Comparison of ENCODE assay signal across 8 cellular contexts in the genomic region with DNA sequence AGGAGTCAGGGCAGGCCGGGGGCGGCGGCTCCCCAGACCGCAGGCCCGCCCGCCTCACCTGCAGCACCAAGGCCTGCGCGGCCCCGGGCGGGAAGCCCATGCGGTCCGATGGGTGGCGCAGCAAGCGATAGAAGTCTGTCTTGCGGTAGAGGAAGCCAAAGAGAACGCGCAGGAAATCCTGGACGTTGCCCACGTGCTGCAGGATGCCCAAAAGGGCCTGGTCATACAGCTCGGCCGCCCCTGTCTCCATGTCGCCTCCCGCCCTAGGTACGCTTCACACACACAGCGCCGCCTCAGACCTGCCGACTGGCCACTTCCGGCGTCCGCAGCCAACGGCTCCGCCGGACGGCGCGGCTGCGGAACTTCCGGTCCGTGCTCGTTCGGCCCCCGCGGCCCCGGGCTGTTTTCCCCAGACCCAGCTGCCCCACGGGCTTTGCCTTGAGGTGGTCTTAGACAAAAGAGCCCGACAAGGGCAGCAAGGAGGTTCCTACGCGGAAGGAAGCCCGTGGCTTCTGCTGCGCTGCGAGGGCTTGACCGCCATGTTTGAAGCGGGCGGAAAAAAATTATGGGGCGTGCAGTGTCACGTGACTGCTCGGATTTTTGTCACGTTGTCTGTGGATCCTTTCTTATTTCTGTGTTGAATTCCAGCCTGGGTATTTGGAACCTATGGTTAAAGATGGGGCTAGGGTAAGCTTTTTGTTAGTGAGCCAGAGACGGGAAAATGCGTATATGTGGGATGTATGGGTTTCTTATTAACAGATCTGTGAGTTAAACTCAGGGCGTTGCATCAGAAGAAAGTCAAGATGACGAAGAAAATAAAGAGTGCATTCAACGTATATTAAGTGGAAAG. TPM values are rescaled to one million over a fixed set of nuclear protein-coding genes. Genes with fewer than 3 reads are reported as not detected.
DNase-seq lines count a peak whose midpoint lies in the region; ATAC-seq, FAIRE-seq and TF ChIP-seq lines count a peak whose summit lies in the region.

A gene (minus strand): TSS at position 308 of the 850 bp plus-strand sequence. CDS start 58 bp downstream, at position 250.

- H3K9me3 ChIP-seq in keratinocyte (ENCODE audit: control insufficient read depth, low read depth, low read length) = no peaks in the 10 kb centered on the region

- in situ Hi-C loops in GM18951 (cut with MboI; ENCODE audit: low sequenced_read_pairs, unreplicated experiment) = loop anchor here (25.0 kb wide), 1 partner anchor 253 kb away; no protein-coding TSS in a partner anchor

- peaks cover 46% of the 10 kb centered on the region for H3K79me2 ChIP-seq in keratinocyte (ENCODE audit: control insufficient read depth, insufficient read depth, low read length)

- H3K4me3 ChIP-seq in AG09309 (ENCODE audit: control insufficient read depth, low read depth, low read length) = peak within 1 kb of the TSS; percentile 84
- peak within 1 kb of the TSS; percentile 74 to 87 (median 85) for H3K4me3 ChIP-seq in keratinocyte (ENCODE audit: control insufficient read depth in 2 of 3, extremely low read depth in 1 of 3, insufficient read depth in 2 of 3, low read depth in 1 of 3, low read length in 3 of 3)

- peaks cover 0 to 5% of the 10 kb centered on the region in 2 experiments for H3K36me3 ChIP-seq in keratinocyte (ENCODE audit: control insufficient read depth in 2 of 2, extremely low read depth in 1 of 2, insufficient read depth in 2 of 2, low read length in 2 of 2)

- peak within 1 kb of the TSS; percentile 90 for H3K4me2 ChIP-seq in keratinocyte (ENCODE audit: control insufficient read depth, extremely low read depth, insufficient read depth, low read depth, low read length)

- FAIRE-seq in keratinocyte (lab: Jason Lieb, UNC) = no peak

- peak; percentile 80 for TF ChIP-seq POLR2A in GM18951 (IDR thresholded peaks at IDR 0.05; ENCODE audit: extremely low read depth, insufficient read depth, insufficient read length)

- peak within 1 kb of the TSS; percentile 94 for H2AFZ ChIP-seq in keratinocyte (ENCODE audit: control insufficient read depth, low read length)

- H3K9ac ChIP-seq in keratinocyte (ENCODE audit: control insufficient read depth, extremely low read depth, insufficient read depth, low read length) = peak within 1 kb of the TSS; percentile 96

- H3K27ac Mint-ChIP-seq in central memory CD8-positive, alpha-beta T cell (ENCODE audit: low read depth) = peak within 1 kb of the TSS; percentile 78

- no peaks in the 10 kb centered on the region for H4K20me1 ChIP-seq in keratinocyte (ENCODE audit: control insufficient read depth, extremely low read depth, insufficient read depth, low read length)

- H3K4me1 Mint-ChIP-seq in central memory CD8-positive, alpha-beta T cell = peaks cover 45% of the 10 kb centered on the region

- ATAC-seq in HG03196 (IDR thresholded peaks at IDR 0.05; ENCODE audit: unreplicated experiment) = peak; percentile 87
- peak; percentile 81 for ATAC-seq in central memory CD8-positive, alpha-beta T cell (replicated peaks; ENCODE audit: extremely low read depth, poor library complexity, severe bottlenecking)

- peaks cover 17% of the 10 kb centered on the region for H3K36me3 Mint-ChIP-seq in central memory CD8-positive, alpha-beta T cell (ENCODE audit: insufficient read depth)

- no peaks in the 10 kb centered on the region for H3K9me3 Mint-ChIP-seq in central memory CD8-positive, alpha-beta T cell

- DNase-seq in AG09309 (ENCODE audit: low read depth) (no peak), NCI-H226 (peak; percentile 91), keratinocyte (ENCODE audit: low read depth, low spot score) (peak; percentile 45)
- peak; percentile 71 for DNase-seq in activated CD4-positive, CD25-positive, alpha-beta regulatory T cell treated with anti-CD3 and anti-CD28 coated beads, Interleukin-2, amount 50 U/mL, for 16 hours (ENCODE audit: low read depth, low spot score)
- peak; percentile 73 to 75 for DNase-seq in central memory CD8-positive, alpha-beta T cell (ENCODE audit: low spot score in 2 of 2)
- peak; percentile 86 for DNase-seq in stimulated activated CD4-positive, alpha-beta T cell treated with anti-CD3 and anti-CD28 coated beads, Interleukin-15, amount 100 ng/mL, for 24 hours

- H3K4me3 Mint-ChIP-seq in central memory CD8-positive, alpha-beta T cell = peak within 1 kb of the TSS; percentile 79

- H3K27ac ChIP-seq in keratinocyte (ENCODE audit: control insufficient read depth, insufficient read depth, low read length) = peak within 1 kb of the TSS; percentile 95

- no peaks in the 10 kb centered on the region for H3K27me3 ChIP-seq in keratinocyte (ENCODE audit: control insufficient read depth, extremely low read depth, insufficient read depth, low read length)

- peaks cover 13% of the 10 kb centered on the region for H3K27me3 Mint-ChIP-seq in central memory CD8-positive, alpha-beta T cell

- dilution Hi-C loops in keratinocyte (cut with MboI; ENCODE audit: extremely low pct_ligation_motif_present, low sequenced_read_pairs) = no loop called here

- H3K9me1 ChIP-seq in keratinocyte (ENCODE audit: control insufficient read depth, extremely low read depth, insufficient read depth, low read length) = no peaks in the 10 kb centered on the region

- TF ChIP-seq CTCF in AG09309 (IDR thresholded peaks at IDR 0.05; ENCODE audit: control insufficient read depth, insufficient read depth, low read depth, low read length, missing control alignments) = peak; percentile 15
- peak in 1 of 3 experiments; percentile 20 for TF ChIP-seq CTCF in keratinocyte (optimal IDR thresholded peaks at IDR 0.05 in 1 of 3, IDR thresholded peaks at IDR 0.05 in 1 of 3, conservative IDR thresholded peaks at IDR 0.05 in 1 of 3; ENCODE audit: extremely low read depth in 1 of 3, insufficient read depth in 2 of 3, low read length in 3 of 3)

- H3K4me1 ChIP-seq in keratinocyte (ENCODE audit: control insufficient read depth, extremely low read depth, insufficient read depth, low read length) = peaks cover 19% of the 10 kb centered on the region

RNA-seq across cellular contexts. Expression of the gene that starts here (rescaled TPM):
- 57.7 to 84.9 TPM (median 58.7 TPM) in 3 replicates for polyA plus RNA-seq in keratinocyte
- 82.8 TPM for polyA plus RNA-seq in keratinocyte (2011; ENCODE audit: low read depth)
- polyA plus RNA-seq in keratinocyte (2011; cell fraction: cytosol; rRNA removed) = 59.3 and 68.2 TPM in 2 replicates
- polyA plus RNA-seq in keratinocyte (2011; cell fraction: nucleus; rRNA removed) = 131 and 147 TPM in 2 replicates
- 55.7 and 78.2 TPM in 2 replicates for polyA plus RNA-seq in keratinocyte (2012; ENCODE audit: low replicate concordance)
- polyA minus RNA-seq in keratinocyte = 72.5 to 154 TPM (median 118 TPM) in 3 replicates
- polyA minus RNA-seq in keratinocyte (2011; cell fraction: cytosol; rRNA and poly(A)+ RNA removed) = 51.2 TPM
- 43.6 and 89.9 TPM in 2 replicates for polyA minus RNA-seq in keratinocyte (2011; cell fraction: nucleus; rRNA and poly(A)+ RNA removed)
